9 cellular contexts compared by ENCODE assay signal in genomic region chr16:1019234-1019933, GRCh38. TPM values are rescaled to one million over a fixed set of nuclear protein-coding genes. Genes with fewer than 3 reads are reported as not detected.
A peak's percentile ranks its signal among the peaks of the same experiment; 100 is the strongest.
DNase-seq lines count a peak whose midpoint lies in the region; ATAC-seq and TF ChIP-seq lines count a peak whose summit lies in the region.
"Had no signal": no experiment of that assay in that cellular context is flagged by ENCODE, and none has a peak within 500 bp of the region (broad histone marks: within the 10 kb centered on the region; RNA-seq: fewer than 3 reads in every experiment).

No MANE protein-coding gene starts in this region.

- no peak overlapping the region for H3K9ac ChIP-seq in colonic mucosa (ENCODE audit: low read depth in 2 of 2, low read length in 2 of 2)

- DNase-seq in iPS-NIHi11 (ENCODE audit: low spot score) (peak; percentile 51), substantia nigra (lab: John Stamatoyannopoulos, UW) (peak in 43 of 49 donors; percentile 30 to 79 (median 55)), colonic mucosa (no peak), GM10248 (ENCODE audit: extremely low spot score) (no peak)
- DNase-seq in activated CD4-positive, alpha-beta T cell treated with anti-CD3 and anti-CD28 coated beads, Interleukin-2, amount 50 U/mL, for 48 hours: no peak
- DNase-seq: mesendoderm had no signal

- H3K36me3 ChIP-seq in HEK293 (ENCODE audit: control insufficient read depth in 2 of 2, insufficient read depth in 1 of 2, low read length in 2 of 2) (no peaks in the 10 kb centered on the region), colonic mucosa (no peaks in the 10 kb centered on the region)

- peak overlapping the region; percentile 22 to 75 (median 63) for H3K4me3 Mint-ChIP-seq in brain

- H3K9me3 ChIP-seq in HEK293 (ENCODE audit: control insufficient read depth, insufficient read depth, low read depth, low read length) (no peaks in the 10 kb centered on the region), colonic mucosa (no peaks in the 10 kb centered on the region)

- CTCF ChIA-PET in HEK293 (lab: Yijun Ruan, JAX) (interaction anchor here (0.6 to 1.1 kb wide), 4 partner anchors 30 to 472 kb away, joined by 3 to 5 read pairs (median 3); no protein-coding TSS in a partner anchor), GM10248 (lab: Yijun Ruan, JAX) (no interaction called here)

- H3K4me3 ChIP-seq in HEK293 (ENCODE audit: low read depth, low read length): no peak overlapping the region
- no peak overlapping the region for H3K4me3 ChIP-seq in colonic mucosa

- no peaks in the 10 kb centered on the region for H3K36me3 Mint-ChIP-seq in brain

- no peaks in the 10 kb centered on the region for H3K27me3 ChIP-seq in colonic mucosa

- intact Hi-C loops in colonic mucosa (cut with DNase I): no loop called here

- no peaks in the 10 kb centered on the region for H3K9me3 Mint-ChIP-seq in brain

- POLR2A ChIA-PET in HEK293 (lab: Yijun Ruan, JAX): no interaction called here
- POLR2A ChIA-PET in GM10248 (lab: Yijun Ruan, JAX): no interaction called here

- TF ChIP-seq CTCF in HEK293 (tag by site-specific recombination; IDR thresholded peaks at IDR 0.05) (no peak), brain (conservative IDR thresholded peaks at IDR 0.05) (no peak), colonic mucosa (IDR thresholded peaks at IDR 0.05) (no peak), GM10248 (IDR thresholded peaks at IDR 0.05; ENCODE audit: control extremely low read depth, extremely low read depth, low read depth, missing control alignments) (no peak)

- peaks cover 5% of the 10 kb centered on the region; the same call in 1 of the 2 replicates for H3K4me1 ChIP-seq in HEK293 (ENCODE audit: control insufficient read depth, insufficient read depth, low read length)
- H3K4me1 ChIP-seq in colonic mucosa: no peaks in the 10 kb centered on the region

- H3K27me3 Mint-ChIP-seq in brain: peaks cover 3% of the 10 kb centered on the region

- ATAC-seq in HG03095 (IDR thresholded peaks at IDR 0.05; ENCODE audit: unreplicated experiment): no peak

- H3K27ac ChIP-seq in HEK293 (ENCODE audit: extremely low read depth, low read depth, low read length) (no peak overlapping the region), substantia nigra (ENCODE audit: low read depth, low read length, poor library complexity, severe bottlenecking) (peak overlapping the region; percentile 90), colonic mucosa (no peak overlapping the region)

- peaks cover 28% of the 10 kb centered on the region for H3K4me1 Mint-ChIP-seq in brain

- H3K27ac Mint-ChIP-seq in brain: peak overlapping the region; percentile 57 to 93 (median 79)

TF ChIP-seq in HEK293, 187 proteins besides CTCF, POLR2A, EP300 and RAD21 (continues in another document):
- TF ChIP-seq ZNF529 (tag by site-specific recombination; IDR thresholded peaks at IDR 0.05; ENCODE audit: insufficient replicate concordance) (no peak), ZNF404 (tag by site-specific recombination; IDR thresholded peaks at IDR 0.05) (no peak), ZNF138 (tag by site-specific recombination; IDR thresholded peaks at IDR 0.05; ENCODE audit: borderline replicate concordance) (no peak), SCRT2 (tag by site-specific recombination; IDR thresholded peaks at IDR 0.05) (no peak), ZNF423 (tag by site-specific recombination; IDR thresholded peaks at IDR 0.05) (no peak), ZNF48 (tag by site-specific recombination; IDR thresholded peaks at IDR 0.05) (no peak), ZBTB10 (tag by site-specific recombination; IDR thresholded peaks at IDR 0.05) (0 out of 2 replicates have a peak, but pooled peaks have one; percentile 18), ZNF76 (tag by site-specific recombination; IDR thresholded peaks at IDR 0.05; ENCODE audit: borderline replicate concordance, low read depth) (no peak; the same call in 1 of the 2 replicates), ZNF169 (tag by site-specific recombination; IDR thresholded peaks at IDR 0.05) (no peak), ZBTB49 (tag by site-specific recombination; IDR thresholded peaks at IDR 0.05; ENCODE audit: low read depth) (no peak), SP7 (tag by site-specific recombination; IDR thresholded peaks at IDR 0.05) (peak; percentile 88), REPIN1 (tag by site-specific recombination; IDR thresholded peaks at IDR 0.05; ENCODE audit: low read depth) (no peak), RBAK (tag by site-specific recombination; IDR thresholded peaks at IDR 0.05) (no peak), WT1 (tag by site-specific recombination; IDR thresholded peaks at IDR 0.05) (no peak), ZNF610 (tag by site-specific recombination; IDR thresholded peaks at IDR 0.05; ENCODE audit: borderline replicate concordance) (no peak), KLF9 (tag by site-specific recombination; IDR thresholded peaks at IDR 0.05; ENCODE audit: low read depth) (no peak), ZSCAN5A (tag by site-specific recombination; IDR thresholded peaks at IDR 0.05) (no peak), ZNF645 (tag by site-specific recombination; IDR thresholded peaks at IDR 0.05) (no peak), ZNF202 (tag by site-specific recombination; IDR thresholded peaks at IDR 0.05; ENCODE audit: borderline replicate concordance) (no peak), ZNF600 (tag by site-specific recombination; IDR thresholded peaks at IDR 0.05) (peak; percentile 85), ZNF266 (tag by site-specific recombination; IDR thresholded peaks at IDR 0.05; ENCODE audit: low read depth) (no peak), ZNF140 (tag by site-specific recombination; IDR thresholded peaks at IDR 0.05) (no peak), ZNF510 (tag by site-specific recombination; IDR thresholded peaks at IDR 0.05; ENCODE audit: insufficient replicate concordance) (no peak), ZNF624 (tag by site-specific recombination; IDR thresholded peaks at IDR 0.05) (no peak)

RNA-seq across cellular contexts. Expression of gene SOX8, which starts 37.8 kb away (rescaled TPM):
- polyA plus RNA-seq in brain (ENCODE audit: insufficient read depth, low read depth, low replicate concordance): 44.8 TPM
- total RNA-seq in colonic mucosa: under 1 TPM; 0.20 to 0.61 TPM

RNA-seq across cellular contexts. Expression of gene LMF1, which starts 48.6 kb away (rescaled TPM):
- polyA plus RNA-seq in brain (ENCODE audit: insufficient read depth, low read depth, low replicate concordance): 21.5 TPM
- total RNA-seq in colonic mucosa: 10 to 100 TPM in 1 of 2 donors, 1 to 10 TPM in 1; 8.4 to 12.8 TPM

RNA-seq across cellular contexts. Expression of gene SSTR5, which starts 53.2 kb away (rescaled TPM):
- not detected for polyA plus RNA-seq in brain (ENCODE audit: insufficient read depth, low read depth, low replicate concordance)
- total RNA-seq in colonic mucosa: under 1 TPM; 0.24 to 0.37 TPM

Comparison
In these comparisons a context has a peak if more than half of its experiments do, and no peak if none do; other contexts are left out.
1. DNase-seq: peak in iPS-NIHi11 (single experiment) and substantia nigra (43 of 49); none in activated CD4-positive, alpha-beta T cell treated with anti-CD3 and anti-CD28 coated beads, Interleukin-2, amount 50 U/mL, for 48 hours (0 of 2), colonic mucosa (single experiment) and GM10248 (single experiment).